Comparison of ENCODE assay signal across 8 cellular contexts in the genomic region with DNA sequence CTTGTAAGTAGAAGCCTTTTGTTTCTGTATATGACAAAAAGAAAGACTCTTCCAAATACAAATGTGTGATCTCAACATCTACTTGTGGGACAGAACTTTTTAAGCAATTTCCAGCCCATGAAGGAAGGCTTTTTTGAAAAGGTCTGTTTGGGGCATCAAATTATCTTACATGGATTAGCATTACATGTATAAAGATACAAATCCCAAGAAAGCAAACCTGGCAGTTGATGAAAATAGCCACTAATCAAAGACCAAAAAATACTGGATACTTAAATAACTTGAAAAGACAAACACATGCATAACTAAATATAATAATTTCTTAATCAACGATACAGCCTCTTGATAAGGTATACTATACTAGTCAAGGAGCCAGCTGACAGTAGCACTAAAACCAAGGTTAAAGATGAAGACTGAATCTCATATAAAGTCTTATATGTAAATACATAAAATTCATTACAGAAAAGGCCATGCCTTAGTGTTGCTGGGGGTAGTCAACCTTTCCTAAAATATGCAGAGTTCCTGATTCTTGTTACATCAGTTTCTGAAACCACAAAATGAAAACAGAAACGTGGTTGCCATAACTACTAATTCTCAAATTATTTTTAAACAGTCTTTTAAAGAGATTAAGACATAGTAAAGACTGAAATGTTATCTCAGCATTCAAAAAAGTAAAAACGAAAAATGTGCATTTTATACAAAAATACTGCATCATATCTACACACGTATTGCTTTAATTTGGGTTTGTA. TPM values are rescaled to one million over a fixed set of nuclear protein-coding genes. Genes with fewer than 3 reads are reported as not detected.
DNase-seq lines count a peak whose midpoint lies in the region; ATAC-seq, FAIRE-seq and TF ChIP-seq lines count a peak whose summit lies in the region.

No MANE protein-coding gene starts in this region.

- H3K4me1 ChIP-seq in small intestine (ENCODE audit: control insufficient read depth in 2 of 2, insufficient read depth in 1 of 2, low read depth in 1 of 2, low read length in 1 of 2): peaks cover 0 to 5% of the 10 kb centered on the region in 2 donors

- peaks cover 3% of the 10 kb centered on the region for H3K9me3 Mint-ChIP-seq in Calu3 (ENCODE audit: low read depth, unreplicated experiment)

- H3K27me3 Mint-ChIP-seq in Calu3 (ENCODE audit: unreplicated experiment): no peaks in the 10 kb centered on the region

- peak; percentile 79 for FAIRE-seq in small intestine (lab: Jason Lieb, UNC)

- H3K4me3 ChIP-seq in small intestine (ENCODE audit: low read depth in 1 of 2, low read length in 2 of 2): no peak overlapping the region

- peak overlapping the region; percentile 60 for H3K4me3 Mint-ChIP-seq in Calu3 (ENCODE audit: low read depth, unreplicated experiment)

- H3K27me3 ChIP-seq in small intestine (ENCODE audit: control insufficient read depth in 2 of 2, insufficient read depth in 2 of 2, low read length in 2 of 2): no peaks in the 10 kb centered on the region

- peak; percentile 41 for ATAC-seq in HG02798 (IDR thresholded peaks at IDR 0.05; ENCODE audit: poor library complexity, unreplicated experiment)

- peak overlapping the region; percentile 75 for H3K27ac Mint-ChIP-seq in Calu3 (ENCODE audit: unreplicated experiment)

- TF ChIP-seq CTCF in Calu3 (IDR thresholded peaks at IDR 0.05; ENCODE audit: unreplicated experiment): no peak

- H3K27ac ChIP-seq in small intestine (ENCODE audit: low read depth in 1 of 2, low read length in 1 of 2): no peak overlapping the region

- H3K36me3 ChIP-seq in small intestine (ENCODE audit: control insufficient read depth in 2 of 2, insufficient read depth in 2 of 2, low read length in 2 of 2): no peaks in the 10 kb centered on the region

- H3K9me3 ChIP-seq in small intestine (ENCODE audit: control insufficient read depth, low read depth): no peaks in the 10 kb centered on the region

- DNase-seq in Calu3: no peak
- DNase-seq in SW 1271 (lab: John Stamatoyannopoulos, UW): peak; percentile 23 to 72
- DNase-seq in fibroblast of gingiva (ENCODE audit: low read depth): peak; percentile 81
- DNase-seq in small intestine: no peak
- no peak for DNase-seq in NCI-H82 treated with DMSO at 0.1 percent for 48 hours (lab: John Stamatoyannopoulos, UW; ENCODE audit: unreplicated experiment)
- DNase-seq in NCI-H1092 (lab: John Stamatoyannopoulos, UW): no peak
- DNase-seq in NCI-H1417 treated with DMSO at 0.1 percent for 48 hours (lab: John Stamatoyannopoulos, UW): no peak

- H3K36me3 Mint-ChIP-seq in Calu3 (ENCODE audit: insufficient read depth, unreplicated experiment): peaks cover 17% of the 10 kb centered on the region

- 40 to 60% (median 52%) methylated on average over 4 of the region's 4 CpGs for WGBS in small intestine, 3 donors

- CTCF ChIA-PET in Calu3 (lab: Charles Lee): no interaction called here

- BruUV-seq in Calu3 (replicated peaks; lab: Mats Ljungman, UMichigan): no TSS peak

- intact Hi-C loops in Calu3 (cut with micrococcal nuclease; ENCODE audit: unreplicated experiment): loop anchor here (2.0 kb wide), 1 partner anchor 27 kb away; no protein-coding TSS in a partner anchor

- peaks cover 8% of the 10 kb centered on the region for H3K4me1 Mint-ChIP-seq in Calu3 (ENCODE audit: low read depth, unreplicated experiment)

RNA-seq across cellular contexts. Expression of gene ANKRD28, which starts 2.0 kb away (rescaled TPM):
- 54.2 and 57.7 TPM in 2 replicates for total RNA-seq in Calu3 (2022)
- 10 to 100 TPM in 2 of 3 donors, 1 to 10 TPM in 1; 8.9 to 12.2 (median 11.0) TPM for polyA plus RNA-seq in small intestine

Comparison
In these comparisons a context has a peak if more than half of its experiments do, and no peak if none do; other contexts are left out.
1. DNase-seq: peak in SW 1271 (2 of 2) and fibroblast of gingiva (single experiment); none in Calu3 (single experiment), small intestine (single experiment), NCI-H82 treated with DMSO at 0.1 percent for 48 hours (single experiment), NCI-H1092 (single experiment) and NCI-H1417 treated with DMSO at 0.1 percent for 48 hours (single experiment).